In the genomic region with DNA sequence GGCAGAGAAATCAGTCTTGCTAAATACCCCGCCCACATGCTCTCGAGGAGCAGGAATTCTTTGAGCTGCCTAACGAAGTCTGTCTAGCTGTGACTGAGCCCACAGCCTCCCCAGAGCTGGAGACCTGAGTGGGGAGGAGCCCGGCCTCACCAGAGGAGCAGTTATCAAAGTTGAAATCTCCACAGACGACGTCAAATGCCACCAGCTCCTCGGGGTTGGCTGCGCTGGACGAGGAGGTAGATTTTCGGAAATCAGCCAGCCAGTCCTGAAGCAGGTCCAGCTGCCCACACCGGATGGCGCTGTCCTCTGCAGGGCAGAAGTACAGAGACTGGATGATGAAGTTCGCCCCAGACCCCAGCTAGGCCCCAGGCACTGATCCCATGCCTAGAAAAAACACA, we compare ENCODE assay signal across 12 cellular contexts. TPM values are rescaled to one million over a fixed set of nuclear protein-coding genes. Genes with fewer than 3 reads are reported as not detected.
DNase-seq lines count a peak whose midpoint lies in the region; ATAC-seq and TF ChIP-seq lines count a peak whose summit lies in the region.
"Had no signal": no experiment of that assay in that cellular context is flagged by ENCODE, and none has a peak within 500 bp of the region (broad histone marks: within the 10 kb centered on the region; RNA-seq: fewer than 3 reads in every experiment).

No MANE protein-coding gene starts in this region.

- no peaks in the 10 kb centered on the region for H3K36me3 ChIP-seq in BLaER1
- no peaks in the 10 kb centered on the region for H3K36me3 ChIP-seq in GM23248 (ENCODE audit: low read depth)
- H3K36me3 ChIP-seq: prostate gland had no signal

- H3K9ac ChIP-seq in BLaER1 (no peak overlapping the region), GM23248 (no peak overlapping the region)

- H3K4me2 ChIP-seq in BLaER1 (peak overlapping the region; percentile 96), GM23248 (ENCODE audit: unreplicated experiment) (no peak overlapping the region)

- H3K9me3 ChIP-seq in BLaER1 (no peaks in the 10 kb centered on the region), GM23248 (ENCODE audit: low read depth) (no peaks in the 10 kb centered on the region)
- H3K9me3 ChIP-seq: prostate gland had no signal

- H3K4me3 ChIP-seq in BLaER1: no peak overlapping the region
- H3K4me3 ChIP-seq in GM23248: no peak overlapping the region
- H3K4me3 ChIP-seq: prostate gland had no signal

- peaks cover 39% of the 10 kb centered on the region for H3K4me1 Mint-ChIP-seq in memory B cell

- H3K9me3 Mint-ChIP-seq in memory B cell: no peaks in the 10 kb centered on the region

- WGBS in GM23248 (ENCODE audit: low coverage in 1 of 2, low lambda C conversion rate in 2 of 2, missing lambda C conversion rate in 2 of 2), 2 experiments: 64 to 67% methylated on average over 13 of the region's 13 CpGs

- H3K4me1 ChIP-seq in BLaER1 (peaks cover 95% of the 10 kb centered on the region), GM23248 (ENCODE audit: insufficient read depth) (no peaks in the 10 kb centered on the region)

- H3F3A ChIP-seq in GM23248 (ENCODE audit: insufficient read depth): 0 out of 2 replicates have a peak, but pooled peaks cover 3% of the 10 kb centered on the region

- in situ Hi-C loops in GM23248 (cut with MboI): no loop called here

- H3K27me3 ChIP-seq in BLaER1: peaks cover 7% of the 10 kb centered on the region
- H3K27me3 ChIP-seq in GM23248 (replicated peaks; ENCODE audit: insufficient read depth): no peaks in the 10 kb centered on the region

- no peaks in the 10 kb centered on the region for H3K27me3 Mint-ChIP-seq in memory B cell

- peaks cover 3% of the 10 kb centered on the region for H3K36me3 Mint-ChIP-seq in memory B cell

- no peak overlapping the region for H2AFZ ChIP-seq in GM23248

- H3K27ac Mint-ChIP-seq in memory B cell: no peak overlapping the region

- no peaks in the 10 kb centered on the region for H3K79me2 ChIP-seq in GM23248 (ENCODE audit: insufficient read depth)

- ATAC-seq in memory B cell (ENCODE audit: low read depth): no peak
- no peak for ATAC-seq in HG03196 (IDR thresholded peaks at IDR 0.05; ENCODE audit: unreplicated experiment)
- ATAC-seq: left colon had no signal

- no peaks in the 10 kb centered on the region for H3K9me2 ChIP-seq in GM23248 (ENCODE audit: insufficient read depth)

- DNase-seq in GM23248 (peak; percentile 23), caudate nucleus (lab: John Stamatoyannopoulos, UW) (peak in 39 of 61 donors; percentile 13 to 94 (median 60)), memory B cell (ENCODE audit: low spot score in 2 of 2) (no peak), HuH-7.5 (ENCODE audit: low spot score) (no peak), GM10266 (ENCODE audit: extremely low spot score) (no peak), SHP77 (lab: John Stamatoyannopoulos, UW) (no peak)
- DNase-seq: activated CD8-positive, alpha-beta memory T cell treated with anti-CD3 and anti-CD28 coated beads, Interleukin-2, amount 50 U/mL, for 4 hours; left colon; NCI-H187 had no signal

- TF ChIP-seq CTCF in GM10266 (IDR thresholded peaks at IDR 0.05; ENCODE audit: control insufficient read depth, insufficient read depth, low read depth, missing control alignments): no peak

- H4K20me1 ChIP-seq in BLaER1: peaks cover 75% of the 10 kb centered on the region
- H4K20me1 ChIP-seq in GM23248 (ENCODE audit: insufficient read depth): no peaks in the 10 kb centered on the region

- H3K4me3 Mint-ChIP-seq in memory B cell: peak overlapping the region; percentile 11

- H3K27ac ChIP-seq in BLaER1 (no peak overlapping the region), GM23248 (no peak overlapping the region), caudate nucleus (ENCODE audit: low read depth, low read length) (no peak overlapping the region)
- H3K27ac ChIP-seq: prostate gland had no signal

RNA-seq across cellular contexts. Expression of a gene that starts 53.8 kb away (rescaled TPM):
- 49.6 and 68.0 TPM in 2 replicates for total RNA-seq in GM23248 (2014; rRNA removed; shearing (Covaris generic))
- 24.1 and 27.2 TPM in 2 replicates for polyA plus RNA-seq in GM23248 (2016; fragmentation: Nextera tagmentation; extraction: Ambion mirVana)

RNA-seq across cellular contexts. Expression of a gene that starts 53.9 kb away (rescaled TPM):
- total RNA-seq in GM23248 (2014; rRNA removed; shearing (Covaris generic)): 8.5 and 11.9 TPM in 2 replicates
- polyA plus RNA-seq in GM23248 (2016; fragmentation: Nextera tagmentation; extraction: Ambion mirVana): 13.4 and 15.8 TPM in 2 replicates

Comparison
In these comparisons a context has a peak if more than half of its experiments do, and no peak if none do; other contexts are left out.
1. DNase-seq: peak in GM23248 (single experiment) and caudate nucleus (39 of 61); none in memory B cell (0 of 2), HuH-7.5 (single experiment), GM10266 (single experiment) and SHP77 (0 of 2).